ENCODE assay signal across 9 cellular contexts in the genomic region with DNA sequence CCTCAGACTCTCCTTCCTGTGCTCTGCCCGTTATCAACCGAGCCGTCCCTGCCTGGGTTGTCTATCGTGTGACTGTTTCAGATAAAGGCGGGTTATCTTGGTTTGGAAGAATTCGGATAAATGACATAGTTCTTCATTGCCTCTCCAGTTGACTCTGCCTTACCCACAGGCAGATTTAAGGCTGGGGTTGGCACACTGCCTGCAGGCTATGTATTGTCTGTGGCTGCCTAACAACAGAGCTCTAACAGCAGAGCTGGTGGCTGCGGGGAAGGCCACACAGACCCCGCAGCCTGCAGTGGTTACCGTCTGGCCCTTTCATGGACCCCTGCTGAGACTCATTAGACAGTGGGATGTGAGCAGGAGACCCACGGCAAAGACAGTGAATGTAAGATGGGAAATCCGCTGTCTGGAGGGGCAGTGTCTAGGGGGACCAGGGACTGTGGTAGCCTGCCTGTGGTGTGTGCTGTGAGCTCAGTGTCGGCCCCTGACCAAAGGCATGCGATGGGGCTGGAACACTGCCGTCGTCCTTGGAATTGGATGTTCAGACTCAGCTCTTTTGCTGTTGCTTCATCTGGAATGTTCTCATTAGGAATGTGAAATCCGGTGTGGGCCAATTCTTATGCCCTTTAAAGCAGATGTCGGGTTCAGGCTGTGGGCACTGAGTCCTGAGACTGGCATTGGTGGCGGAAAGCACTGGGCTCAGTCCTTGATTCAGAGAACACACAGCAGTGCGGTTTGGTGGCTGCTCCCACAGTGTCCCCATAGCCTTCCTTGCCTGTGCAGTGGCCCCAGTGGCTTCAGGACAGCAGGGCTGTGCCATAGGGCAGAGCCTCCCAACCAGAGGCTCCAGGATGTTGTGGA. TPM values are rescaled to one million over a fixed set of nuclear protein-coding genes. Genes with fewer than 3 reads are reported as not detected.
DNase-seq lines count a peak whose midpoint lies in the region; ATAC-seq and TF ChIP-seq lines count a peak whose summit lies in the region.
"Had no signal": no experiment of that assay in that cellular context is flagged by ENCODE, and none has a peak within 500 bp of the region (broad histone marks: within the 10 kb centered on the region; RNA-seq: fewer than 3 reads in every experiment).

No MANE protein-coding gene starts in this region.

- ATAC-seq in lung (ENCODE audit: insufficient read depth, low FRiP score), result peak; percentile 20
- ATAC-seq in HG02588 (IDR thresholded peaks at IDR 0.05; ENCODE audit: unreplicated experiment), result no peak

- peak overlapping the region; percentile 71 to 78 for H3K27ac ChIP-seq in breast epithelium
- H3K27ac ChIP-seq in lung (ENCODE audit: low read depth in 1 of 2, low read length in 1 of 2), result peak overlapping the region; percentile 69 to 78

- TF ChIP-seq POLR2A in breast epithelium (IDR thresholded peaks at IDR 0.05), result no peak

- H3K27me3 ChIP-seq in breast epithelium, result no peaks in the 10 kb centered on the region
- no peaks in the 10 kb centered on the region for H3K27me3 ChIP-seq in lung (ENCODE audit: control insufficient read depth, insufficient read depth)

- intact Hi-C loops in breast epithelium (cut with DNase I; ENCODE audit: low total_unique reads), result no loop called here

- peak; percentile 14 for DNase-seq in NCI-H2227 (lab: John Stamatoyannopoulos, UW; ENCODE audit: unreplicated experiment)
- no peak for DNase-seq in NCI-H2227 treated with DMSO at 0.1 percent for 48 hours (lab: John Stamatoyannopoulos, UW)
- DNase-seq in breast epithelium (ENCODE audit: low spot score in 2 of 2), result peak in 1 of 2 donors; percentile 87
- peak; percentile 40 for DNase-seq in lung (ENCODE audit: low spot score)
- DNase-seq in ureter (ENCODE audit: low spot score), result peak; percentile 88
- no peak for DNase-seq in SK-N-DZ (ENCODE audit: low spot score)
- DNase-seq in HPDE6-E6E7 (ENCODE audit: extremely low spot score), result no peak
- DNase-seq: spleen had no signal

- TF ChIP-seq CTCF in breast epithelium (IDR thresholded peaks at IDR 0.05), result no peak
- TF ChIP-seq CTCF in lung (IDR thresholded peaks at IDR 0.05; ENCODE audit: control extremely low read depth, extremely low read depth), result no peak

- H3K4me1 ChIP-seq in breast epithelium (peaks cover 0 to 6% of the 10 kb centered on the region in 2 donors), lung (ENCODE audit: control insufficient read depth in 2 of 2, insufficient read depth in 2 of 2, low read length in 2 of 2) (peaks cover 11 to 32% of the 10 kb centered on the region in 2 donors)

- no peaks in the 10 kb centered on the region for H3K9me3 ChIP-seq in breast epithelium
- peaks cover 0 to 1% of the 10 kb centered on the region in 2 donors for H3K9me3 ChIP-seq in lung (ENCODE audit: control insufficient read depth in 2 of 2, insufficient read depth in 1 of 2, low read length in 1 of 2)

- 69 to 83% methylated on average over 19 of the region's 19 CpGs for WGBS in lung, 2 donors

- H3K36me3 ChIP-seq in breast epithelium, result no peaks in the 10 kb centered on the region
- no peaks in the 10 kb centered on the region for H3K36me3 ChIP-seq in lung (ENCODE audit: control insufficient read depth in 2 of 2, insufficient read depth in 2 of 2, low read length in 2 of 2)
- H3K36me3 ChIP-seq: spleen had no signal

- peak overlapping the region in 1 of 3 donors; percentile 33 for H3K4me3 ChIP-seq in breast epithelium
- no peak overlapping the region for H3K4me3 ChIP-seq in lung
- H3K4me3 ChIP-seq: spleen had no signal

RNA-seq across cellular contexts. Expression of gene SH3RF3, which starts 44.5 kb away (rescaled TPM):
- 1 to 10 TPM; 3.2 to 5.6 (median 4.6) TPM for total RNA-seq in breast epithelium
- total RNA-seq in lung, result 1 to 10 TPM; 8.5 to 9.7 TPM
- 1 to 10 TPM; 2.9 to 8.7 TPM for polyA plus RNA-seq in lung
- total RNA-seq in ureter, result 8.0 TPM
- polyA plus RNA-seq in SK-N-DZ (2014; cell fraction: cytosol; rRNA removed), result not detected in 2 replicates
- polyA plus RNA-seq in SK-N-DZ (2014; cell fraction: nucleus; rRNA removed), result not detected in 2 replicates

Comparison
In these comparisons a context has a peak if more than half of its experiments do, and no peak if none do; other contexts are left out.
1. DNase-seq: peak in NCI-H2227 (single experiment), lung (single experiment) and ureter (single experiment); none in NCI-H2227 treated with DMSO at 0.1 percent for 48 hours (single experiment), SK-N-DZ (single experiment) and HPDE6-E6E7 (single experiment).